Comparison of ENCODE assay signal across 10 cellular contexts in genomic region chr1:34787461-34788420, GRCh38. TPM values are rescaled to one million over a fixed set of nuclear protein-coding genes. Genes with fewer than 3 reads are reported as not detected.
DNase-seq lines count a peak whose midpoint lies in the region; ATAC-seq and TF ChIP-seq lines count a peak whose summit lies in the region.
"Had no signal": no experiment of that assay in that cellular context is flagged by ENCODE, and none has a peak within 500 bp of the region (broad histone marks: within the 10 kb centered on the region; RNA-seq: fewer than 3 reads in every experiment).

No MANE protein-coding gene starts in this region.

- ATAC-seq in GM21390 (IDR thresholded peaks at IDR 0.05; ENCODE audit: unreplicated experiment) = no peak

- DNase-seq in A673 (ENCODE audit: low spot score) = peak; percentile 28
- DNase-seq in OCI-M1 (lab: John Stamatoyannopoulos, UW) = peak; percentile 54
- DNase-seq in fibroblast of gingiva (ENCODE audit: low read depth) = peak; percentile 21
- no peak for DNase-seq in GDM1 (lab: John Stamatoyannopoulos, UW)
- no peak for DNase-seq in effector memory CD4-positive, alpha-beta T cell
- no peak for DNase-seq in NCI-H1436 treated with DMSO at 0.1 percent for 48 hours (lab: John Stamatoyannopoulos, UW)
- DNase-seq: activated gamma-delta T cell, NCI-H510A treated with DMSO at 0.1 percent for 48 hours had no signal

- peak; percentile 48 for TF ChIP-seq CTCF in A673 (conservative IDR thresholded peaks at IDR 0.05; ENCODE audit: low read depth, low read length)
- TF ChIP-seq CTCF in GM12872 (IDR thresholded peaks at IDR 0.05; ENCODE audit: insufficient read depth, low read depth, low read length) = peak; percentile 52

- peaks cover 4% of the 10 kb centered on the region for H3K27me3 ChIP-seq in A673 (replicated peaks; ENCODE audit: insufficient read depth, low read depth, low read length, poor library complexity)
- no peaks in the 10 kb centered on the region for H3K27me3 ChIP-seq in effector memory CD4-positive, alpha-beta T cell (replicated peaks; ENCODE audit: control insufficient read depth, insufficient read depth, low read length, poor library complexity, severe bottlenecking)

- H3K27ac ChIP-seq in A673 (ENCODE audit: low read depth, low read length, poor library complexity, severe bottlenecking) = no peak overlapping the region
- H3K27ac ChIP-seq in effector memory CD4-positive, alpha-beta T cell (ENCODE audit: insufficient read depth, low read length, poor library complexity, severe bottlenecking) = no peak overlapping the region

- no peaks in the 10 kb centered on the region for H3K9me3 ChIP-seq in A673 (ENCODE audit: low read depth, low read length, poor library complexity, severe bottlenecking)
- no peaks in the 10 kb centered on the region for H3K9me3 ChIP-seq in effector memory CD4-positive, alpha-beta T cell (ENCODE audit: control insufficient read depth, low read length)

- CTCF ChIA-PET in A673 (lab: Charles Lee) = interaction anchor here (0.6 kb wide), 1 partner anchor 65 kb away, joined by 6 read pairs; no protein-coding TSS in a partner anchor

- H3K4me3 ChIP-seq in A673 (ENCODE audit: low read depth, low read length, poor library complexity, severe bottlenecking) = no peak overlapping the region
- H3K4me3 ChIP-seq in effector memory CD4-positive, alpha-beta T cell (ENCODE audit: insufficient read depth, low read depth, low read length, poor library complexity, severe bottlenecking) = no peak overlapping the region

- no peaks in the 10 kb centered on the region for H3K4me1 ChIP-seq in A673 (ENCODE audit: insufficient read depth, low read length, poor library complexity, severe bottlenecking)
- H3K4me1 ChIP-seq in effector memory CD4-positive, alpha-beta T cell (ENCODE audit: control insufficient read depth, insufficient read depth, low read length, poor library complexity, severe bottlenecking) = peaks cover 3% of the 10 kb centered on the region

- no peaks in the 10 kb centered on the region for H3K36me3 ChIP-seq in A673 (ENCODE audit: insufficient read depth, low read length, poor library complexity, severe bottlenecking)
- H3K36me3 ChIP-seq in effector memory CD4-positive, alpha-beta T cell (ENCODE audit: control insufficient read depth, insufficient read depth, low read length) = no peaks in the 10 kb centered on the region

- no TSS peak for BruUV-seq in A673 (replicated peaks; lab: Mats Ljungman, UMichigan)

- POLR2A ChIA-PET in A673 (lab: Charles Lee; ENCODE audit: low non-redundant PET) = no interaction called here

- intact Hi-C loops in A673 (cut with micrococcal nuclease; ENCODE audit: unreplicated experiment) = loop anchor here (5.0 kb wide), 1 partner anchor 65 kb away; no protein-coding TSS in a partner anchor

RNA-seq across cellular contexts. Expression of gene GJA4, which starts 5.1 kb away (rescaled TPM):
- total RNA-seq in A673 (2021) = not detected in 2 replicates

RNA-seq across cellular contexts. Expression of gene GJB3, which starts 6.7 kb away (rescaled TPM):
- total RNA-seq in A673 (2021) = not detected in 2 replicates

RNA-seq across cellular contexts. Expression of gene GJB4, which starts 28.2 kb away (rescaled TPM):
- total RNA-seq in A673 (2021) = not detected in 2 replicates

RNA-seq across cellular contexts. Expression of gene GJB5, which starts 32.9 kb away (rescaled TPM):
- not detected in 2 replicates for total RNA-seq in A673 (2021)

Comparison
In these comparisons a context has a peak if more than half of its experiments do, and no peak if none do; other contexts are left out.
1. DNase-seq: peak in A673 (single experiment), OCI-M1 (single experiment) and fibroblast of gingiva (single experiment); none in GDM1 (single experiment), effector memory CD4-positive, alpha-beta T cell (0 of 3) and NCI-H1436 treated with DMSO at 0.1 percent for 48 hours (single experiment).